Comparison of ENCODE assay signal across 6 cellular contexts in genomic region chr2:59256290-59256689, GRCh38.
"Had no signal": no experiment of that assay in that cellular context is flagged by ENCODE, and none has a peak within 500 bp of the region (broad histone marks: within the 10 kb centered on the region; RNA-seq: fewer than 3 reads in every experiment).

No MANE protein-coding gene starts in this region.

- ATAC-seq: HepG2, K562 had no signal

- H3K4me3 Mint-ChIP-seq: IgD-negative memory B cell had no signal

- DNase-seq: IMR-90, KBM-7 had no signal

- H3K4me3 ChIP-seq: K562 had no signal

- H3K4me1 Mint-ChIP-seq: IgD-negative memory B cell had no signal

- H3K27ac ChIP-seq: HL-60 had no signal

- H3K27ac Mint-ChIP-seq: IgD-negative memory B cell had no signal
